21 cellular contexts compared by ENCODE assay signal in genomic region chr20:824490-824889, GRCh38. TPM values are rescaled to one million over a fixed set of nuclear protein-coding genes. Genes with fewer than 3 reads are reported as not detected.
A peak's percentile ranks its signal among the peaks of the same experiment; 100 is the strongest.
DNase-seq lines count a peak whose midpoint lies in the region; ATAC-seq, FAIRE-seq and TF ChIP-seq lines count a peak whose summit lies in the region.
"Had no signal": no experiment of that assay in that cellular context is flagged by ENCODE, and none has a peak within 500 bp of the region (broad histone marks: within the 10 kb centered on the region; RNA-seq: fewer than 3 reads in every experiment).

No MANE protein-coding gene starts in this region.

- H3K4me1 ChIP-seq in vagina (no peaks in the 10 kb centered on the region), small intestine (ENCODE audit: control insufficient read depth in 2 of 2, insufficient read depth in 1 of 2, low read depth in 1 of 2, low read length in 1 of 2) (peaks cover 0 to 11% of the 10 kb centered on the region in 2 donors), neural progenitor cell (no peaks in the 10 kb centered on the region)

- no peak for ATAC-seq in activated CD8-positive, alpha-beta memory T cell treated with anti-CD3 and anti-CD28 coated beads, Interleukin-2, amount 10 ng/mL, durations not matched to agents 7 days and 5 days
- ATAC-seq in left colon: peak; percentile 14
- ATAC-seq: GM23338 had no signal

- peak; percentile 34 for DNase-seq in activated CD8-positive, alpha-beta memory T cell treated with anti-CD3 and anti-CD28 coated beads, Interleukin-2, amount 10 ng/mL, durations not matched to agents 7 days and 5 days
- DNase-seq in activated CD8-positive, alpha-beta memory T cell treated with anti-CD3 and anti-CD28 coated beads, Interleukin-2, amount 50 U/mL, for 4 hours: no peak
- no peak for DNase-seq in left colon
- DNase-seq in stimulated activated CD8-positive, alpha-beta memory T cell treated with anti-CD3 and anti-CD28 coated beads, Interleukin-4, amount 100 ng/mL, for 48 hours: peak; percentile 11
- peak; percentile 52 to 61 for DNase-seq in vagina (ENCODE audit: extremely low spot score in 2 of 2)
- no peak for DNase-seq in small intestine
- no peak for DNase-seq in neural progenitor cell (ENCODE audit: low spot score)
- no peak for DNase-seq in G401 (ENCODE audit: low spot score)
- DNase-seq: CD4-positive, alpha-beta T cell; COR-L47; DMS153; DMS79 treated with DMSO at 0.1 percent for 48 hours; EL; GDM1; H7 had no signal

- 59 to 91% (median 70%) methylated on average over 4 of the region's 4 CpGs for WGBS in small intestine, 3 donors

- H3K36me3 ChIP-seq in vagina (no peaks in the 10 kb centered on the region), small intestine (ENCODE audit: control insufficient read depth in 2 of 2, insufficient read depth in 2 of 2, low read length in 2 of 2) (no peaks in the 10 kb centered on the region), neural progenitor cell (no peaks in the 10 kb centered on the region)

- H3K27ac ChIP-seq in vagina (no peak overlapping the region), small intestine (ENCODE audit: low read depth in 1 of 2, low read length in 1 of 2) (no peak overlapping the region), neural progenitor cell (no peak overlapping the region)
- H3K27ac ChIP-seq: 22Rv1 had no signal

- H3K9me3 Mint-ChIP-seq in activated CD8-positive, alpha-beta memory T cell treated with anti-CD3 and anti-CD28 coated beads, Interleukin-2, amount 10 ng/mL, durations not matched to agents 7 days and 5 days (ENCODE audit: low read depth): no peaks in the 10 kb centered on the region
- H3K9me3 Mint-ChIP-seq in neural progenitor cell: no peaks in the 10 kb centered on the region
- H3K9me3 Mint-ChIP-seq: CD4-positive, alpha-beta T cell had no signal

- no peak for FAIRE-seq in small intestine (lab: Jason Lieb, UNC)
- FAIRE-seq: D721Med, GM12892 had no signal

- no peaks in the 10 kb centered on the region for H3K27me3 Mint-ChIP-seq in activated CD8-positive, alpha-beta memory T cell treated with anti-CD3 and anti-CD28 coated beads, Interleukin-2, amount 10 ng/mL, durations not matched to agents 7 days and 5 days
- peaks cover 12% of the 10 kb centered on the region for H3K27me3 Mint-ChIP-seq in neural progenitor cell (ENCODE audit: insufficient read depth, low read depth)
- H3K27me3 Mint-ChIP-seq: CD4-positive, alpha-beta T cell had no signal

- no peaks in the 10 kb centered on the region for H3K9me3 ChIP-seq in vagina
- no peaks in the 10 kb centered on the region for H3K9me3 ChIP-seq in small intestine (ENCODE audit: control insufficient read depth, low read depth)
- no peaks in the 10 kb centered on the region for H3K9me3 ChIP-seq in neural progenitor cell (ENCODE audit: low read depth)

- intact Hi-C loops in left colon (cut with DNase I, micrococcal nuclease) (no loop called here), vagina (cut with DNase I) (no loop called here)

- no peaks in the 10 kb centered on the region for H3F3A ChIP-seq in neural progenitor cell (ENCODE audit: low read depth)

- no peaks in the 10 kb centered on the region for H3K79me2 ChIP-seq in neural progenitor cell (ENCODE audit: low read depth)

- H3K4me1 Mint-ChIP-seq in activated CD8-positive, alpha-beta memory T cell treated with anti-CD3 and anti-CD28 coated beads, Interleukin-2, amount 10 ng/mL, durations not matched to agents 7 days and 5 days: peaks cover 19% of the 10 kb centered on the region
- peaks cover 20% of the 10 kb centered on the region for H3K4me1 Mint-ChIP-seq in neural progenitor cell

- H3K4me3 Mint-ChIP-seq in activated CD8-positive, alpha-beta memory T cell treated with anti-CD3 and anti-CD28 coated beads, Interleukin-2, amount 10 ng/mL, durations not matched to agents 7 days and 5 days: no peak overlapping the region
- H3K4me3 Mint-ChIP-seq in neural progenitor cell: no peak overlapping the region
- H3K4me3 Mint-ChIP-seq: CD4-positive, alpha-beta T cell; GM23338 had no signal

- H3K27me3 ChIP-seq in vagina (no peaks in the 10 kb centered on the region), small intestine (ENCODE audit: control insufficient read depth in 2 of 2, insufficient read depth in 2 of 2, low read length in 2 of 2) (no peaks in the 10 kb centered on the region), neural progenitor cell (no peaks in the 10 kb centered on the region)

- H3K4me2 ChIP-seq in neural progenitor cell: no peak overlapping the region
- H3K4me2 ChIP-seq: GM23338 had no signal

- no peak for TF ChIP-seq POLR2A in vagina (IDR thresholded peaks at IDR 0.05)

- H2AFZ ChIP-seq in neural progenitor cell (replicated peaks): no peak overlapping the region
- H2AFZ ChIP-seq: GM23338 had no signal

- H3K4me3 ChIP-seq in vagina (no peak overlapping the region), small intestine (ENCODE audit: low read depth in 1 of 2, low read length in 2 of 2) (no peak overlapping the region), neural progenitor cell (no peak overlapping the region)
- H3K4me3 ChIP-seq: GM23338 had no signal

- H3K36me3 Mint-ChIP-seq in activated CD8-positive, alpha-beta memory T cell treated with anti-CD3 and anti-CD28 coated beads, Interleukin-2, amount 10 ng/mL, durations not matched to agents 7 days and 5 days: no peaks in the 10 kb centered on the region
- no peaks in the 10 kb centered on the region for H3K36me3 Mint-ChIP-seq in neural progenitor cell

- CTCF ChIA-PET in activated CD8-positive, alpha-beta memory T cell treated with anti-CD3 and anti-CD28 coated beads, Interleukin-2, amount 10 ng/mL, durations not matched to agents 7 days and 5 days (lab: Charles Lee): interaction anchor here (2.1 kb wide), 1 partner anchor 131 kb away, joined by 4 read pairs; no protein-coding TSS in a partner anchor

- in situ Hi-C loops in G401 (cut with HindIII; ENCODE audit: low sequenced_read_pairs): no loop called here

- H3K27ac Mint-ChIP-seq in activated CD8-positive, alpha-beta memory T cell treated with anti-CD3 and anti-CD28 coated beads, Interleukin-2, amount 10 ng/mL, durations not matched to agents 7 days and 5 days: no peak overlapping the region
- no peak overlapping the region for H3K27ac Mint-ChIP-seq in neural progenitor cell
- H3K27ac Mint-ChIP-seq: CD4-positive, alpha-beta T cell; GM23338 had no signal

- H4K20me1 ChIP-seq in neural progenitor cell (ENCODE audit: low read depth): no peaks in the 10 kb centered on the region

- no peak overlapping the region for H3K9ac ChIP-seq in neural progenitor cell

- TF ChIP-seq CTCF in vagina (IDR thresholded peaks at IDR 0.05): no peak
- TF ChIP-seq CTCF in neural progenitor cell (IDR thresholded peaks at IDR 0.05): no peak

RNA-seq across cellular contexts. Expression of gene FAM110A, which starts 9.0 kb away (rescaled TPM):
- total RNA-seq in activated CD8-positive, alpha-beta memory T cell treated with anti-CD3 and anti-CD28 coated beads, Interleukin-2, amount 10 ng/mL, durations not matched to agents 7 days and 5 days: 10 to 100 TPM; 34.3 to 37.0 TPM
- 10 to 100 TPM in 1 of 2 donors, 1 to 10 TPM in 1; 7.4 to 11.5 TPM for total RNA-seq in left colon
- total RNA-seq in vagina: 11.8 TPM
- 10 to 100 TPM; 11.4 to 14.1 (median 12.1) TPM for polyA plus RNA-seq in small intestine
- 2.9 and 9.1 TPM in 2 replicates for total RNA-seq in neural progenitor cell (ENCODE audit: low replicate concordance)
- 8.1 and 9.5 TPM in 2 replicates for total RNA-seq in G401 (2014; rRNA removed; shearing (Covaris generic))

RNA-seq across cellular contexts. Expression of gene SLC52A3, which starts 56.2 kb away (rescaled TPM):
- total RNA-seq in activated CD8-positive, alpha-beta memory T cell treated with anti-CD3 and anti-CD28 coated beads, Interleukin-2, amount 10 ng/mL, durations not matched to agents 7 days and 5 days: not detected
- total RNA-seq in left colon (10 to 100 TPM; 22.1 to 22.8 TPM), vagina (1.7 TPM), neural progenitor cell (ENCODE audit: low replicate concordance) (0.56 TPM in 1 of 2 replicates, not detected in the other)
- polyA plus RNA-seq in small intestine: 10 to 100 TPM in 1 of 3 donors, 1 to 10 TPM in 2; 8.5 to 20.5 (median 8.8) TPM
- total RNA-seq in G401 (2014; rRNA removed; shearing (Covaris generic)): 0.06 TPM in 1 of 2 replicates, not detected in the other
- total RNA-seq: A673; CD4-positive, alpha-beta T cell had no signal
- polyA plus RNA-seq: BJ had no signal

Comparison
In these comparisons a context has a peak if more than half of its experiments do, and no peak if none do; other contexts are left out.
1. DNase-seq: peak in activated CD8-positive, alpha-beta memory T cell treated with anti-CD3 and anti-CD28 coated beads, Interleukin-2, amount 10 ng/mL, durations not matched to agents 7 days and 5 days (single experiment), stimulated activated CD8-positive, alpha-beta memory T cell treated with anti-CD3 and anti-CD28 coated beads, Interleukin-4, amount 100 ng/mL, for 48 hours (single experiment) and vagina (2 of 2); none in activated CD8-positive, alpha-beta memory T cell treated with anti-CD3 and anti-CD28 coated beads, Interleukin-2, amount 50 U/mL, for 4 hours (single experiment), left colon (0 of 2), small intestine (single experiment), neural progenitor cell (single experiment) and G401 (single experiment).